In the genomic region with DNA sequence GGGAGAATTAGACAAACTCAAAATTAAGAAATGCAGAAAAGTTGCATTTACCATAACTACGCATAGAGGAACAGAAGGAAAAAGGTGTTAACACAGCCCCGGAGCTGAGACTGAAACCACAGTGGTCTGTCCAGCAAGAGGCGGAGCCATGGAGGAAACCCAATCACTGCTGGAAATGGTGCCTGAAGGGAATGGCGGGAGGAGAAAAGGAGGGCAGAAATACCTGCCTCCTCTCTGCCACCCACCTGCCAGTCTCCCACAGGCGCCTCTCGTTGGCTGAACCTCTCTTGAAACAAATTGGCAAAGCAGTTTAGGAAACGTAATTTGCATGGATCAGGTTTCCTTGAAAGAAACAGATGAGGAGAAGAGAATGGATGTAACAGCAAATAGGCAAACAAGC, we compare ENCODE assay signal across 19 cellular contexts. TPM values are rescaled to one million over a fixed set of nuclear protein-coding genes. Genes with fewer than 3 reads are reported as not detected.
DNase-seq lines count a peak whose midpoint lies in the region; ATAC-seq and TF ChIP-seq lines count a peak whose summit lies in the region.
"Had no signal": no experiment of that assay in that cellular context is flagged by ENCODE, and none has a peak within 500 bp of the region (broad histone marks: within the 10 kb centered on the region; RNA-seq: fewer than 3 reads in every experiment).

No MANE protein-coding gene starts in this region.

- ATAC-seq in HG02938 (IDR thresholded peaks at IDR 0.05; ENCODE audit: unreplicated experiment), result no peak
- ATAC-seq in activated CD8-positive, alpha-beta T cell treated with anti-CD3 and anti-CD28 coated beads for 36 hours, result no peak
- ATAC-seq: activated T-cell treated with anti-CD3 and anti-CD28 coated beads, Interleukin-2, amount 50 U/mL, for 72 hours; HCT116 had no signal

- H3K4me3 Mint-ChIP-seq in nephron, result peak overlapping the region in 2 of 3 experiments; percentile 2 to 3
- no peak overlapping the region for H3K4me3 Mint-ChIP-seq in activated CD8-positive, alpha-beta T cell treated with anti-CD3 and anti-CD28 coated beads for 36 hours
- H3K4me3 Mint-ChIP-seq: activated CD4-positive, alpha-beta T cell treated with anti-CD3 and anti-CD28 coated beads, Interleukin-2, amount 10 ng/mL, durations not matched to agents 24 days and 14 days; activated T-cell treated with anti-CD3 and anti-CD28 coated beads, Interleukin-2, amount 50 U/mL, for 72 hours; T-helper 1 cell treated with Interleukin-12 subunit alpha and Interleukin-12 subunit beta and Interleukin-4 antibody, amounts not matched to agents 30 μg/mL and 1 μg/mL, for 36 hours had no signal

- no peaks in the 10 kb centered on the region for H3K9me3 ChIP-seq in HEK293 (ENCODE audit: control insufficient read depth, insufficient read depth, low read depth, low read length)
- H3K9me3 ChIP-seq: adrenal gland had no signal

- H3K27ac ChIP-seq in HEK293 (ENCODE audit: extremely low read depth, low read depth, low read length) (no peak overlapping the region), VCaP (peak overlapping the region; percentile 54)
- H3K27ac ChIP-seq: adrenal gland, epithelial cell of prostate had no signal

- intact Hi-C loops in activated CD8-positive, alpha-beta T cell treated with anti-CD3 and anti-CD28 coated beads for 36 hours (cut with micrococcal nuclease), result loop anchor here (10.0 kb wide), 2 partner anchors 239 to 439 kb away; a partner anchor contains a TSS

- no peak overlapping the region for H3K27ac Mint-ChIP-seq in nephron
- H3K27ac Mint-ChIP-seq in activated CD8-positive, alpha-beta T cell treated with anti-CD3 and anti-CD28 coated beads for 36 hours, result no peak overlapping the region
- H3K27ac Mint-ChIP-seq: activated CD4-positive, alpha-beta T cell treated with anti-CD3 and anti-CD28 coated beads, Interleukin-2, amount 10 ng/mL, durations not matched to agents 24 days and 14 days; activated T-cell treated with anti-CD3 and anti-CD28 coated beads, Interleukin-2, amount 50 U/mL, for 72 hours; T-helper 1 cell treated with Interleukin-12 subunit alpha and Interleukin-12 subunit beta and Interleukin-4 antibody, amounts not matched to agents 30 μg/mL and 1 μg/mL, for 36 hours had no signal

- no peaks in the 10 kb centered on the region for H3K4me1 ChIP-seq in HEK293 (ENCODE audit: control insufficient read depth, insufficient read depth, low read length)

- H3K4me1 Mint-ChIP-seq in nephron, result no peaks in the 10 kb centered on the region
- H3K4me1 Mint-ChIP-seq in activated CD8-positive, alpha-beta T cell treated with anti-CD3 and anti-CD28 coated beads for 36 hours (ENCODE audit: low read depth), result peaks cover 25% of the 10 kb centered on the region

- no peak for TF ChIP-seq CTCF in HEK293 (tag by site-specific recombination; IDR thresholded peaks at IDR 0.05)
- no peak for TF ChIP-seq CTCF in VCaP (conservative IDR thresholded peaks at IDR 0.05)
- TF ChIP-seq CTCF in nephron (IDR thresholded peaks at IDR 0.05; ENCODE audit: unreplicated experiment in 3 of 3), result no peak
- TF ChIP-seq CTCF in activated CD8-positive, alpha-beta T cell treated with anti-CD3 and anti-CD28 coated beads for 36 hours (IDR thresholded peaks at IDR 0.05), result no peak

- CTCF ChIA-PET in HEK293 (lab: Yijun Ruan, JAX), result interaction anchor here (0.8 to 1.1 kb wide), 3 partner anchors 11 to 452 kb away, joined by 3 to 6 read pairs (median 4); no protein-coding TSS in a partner anchor
- CTCF ChIA-PET in activated CD8-positive, alpha-beta T cell treated with anti-CD3 and anti-CD28 coated beads for 36 hours (lab: Charles Lee), result interaction anchor here (1.9 kb wide), 1 partner anchor 24 kb away, joined by 7 read pairs; no protein-coding TSS in a partner anchor

- no peak overlapping the region for H3K4me3 ChIP-seq in HEK293 (ENCODE audit: low read depth, low read length)
- H3K4me3 ChIP-seq: adrenal gland had no signal

- no peaks in the 10 kb centered on the region for H3K9me3 Mint-ChIP-seq in nephron
- H3K9me3 Mint-ChIP-seq in activated CD8-positive, alpha-beta T cell treated with anti-CD3 and anti-CD28 coated beads for 36 hours, result no peaks in the 10 kb centered on the region
- H3K9me3 Mint-ChIP-seq: activated CD4-positive, alpha-beta T cell treated with anti-CD3 and anti-CD28 coated beads, Interleukin-2, amount 10 ng/mL, durations not matched to agents 24 days and 14 days; activated T-cell treated with anti-CD3 and anti-CD28 coated beads, Interleukin-2, amount 50 U/mL, for 72 hours; T-helper 1 cell treated with Interleukin-12 subunit alpha and Interleukin-12 subunit beta and Interleukin-4 antibody, amounts not matched to agents 30 μg/mL and 1 μg/mL, for 36 hours had no signal

- DNase-seq in NCI-H2107 (lab: John Stamatoyannopoulos, UW), result peak; percentile 49
- DNase-seq in MV-4-11 (lab: John Stamatoyannopoulos, UW), result no peak
- no peak for DNase-seq in activated CD8-positive, alpha-beta T cell treated with anti-CD3 and anti-CD28 coated beads for 36 hours
- DNase-seq: activated CD4-positive, alpha-beta T cell treated with anti-CD3 and anti-CD28 coated beads, Interleukin-2, amount 10 ng/mL, durations not matched to agents 24 days and 14 days; activated T-cell treated with anti-CD3 and anti-CD28 coated beads, Interleukin-2, amount 50 U/mL, for 72 hours; adrenal gland; Karpas-422; NCI-H446 treated with DMSO at 0.1 percent for 48 hours; posterior cingulate gyrus had no signal

- H3K36me3 Mint-ChIP-seq in nephron (ENCODE audit: low read depth), result no peaks in the 10 kb centered on the region
- H3K36me3 Mint-ChIP-seq in activated CD8-positive, alpha-beta T cell treated with anti-CD3 and anti-CD28 coated beads for 36 hours (ENCODE audit: low read depth), result no peaks in the 10 kb centered on the region

- H3K36me3 ChIP-seq in HEK293 (ENCODE audit: control insufficient read depth in 2 of 2, insufficient read depth in 1 of 2, low read length in 2 of 2), result no peaks in the 10 kb centered on the region
- H3K36me3 ChIP-seq: adrenal gland had no signal

- H3K27me3 Mint-ChIP-seq in nephron (ENCODE audit: low read depth), result peaks cover 8% of the 10 kb centered on the region
- no peaks in the 10 kb centered on the region for H3K27me3 Mint-ChIP-seq in activated CD8-positive, alpha-beta T cell treated with anti-CD3 and anti-CD28 coated beads for 36 hours

- POLR2A ChIA-PET in HEK293 (lab: Yijun Ruan, JAX), result no interaction called here
- POLR2A ChIA-PET in activated CD8-positive, alpha-beta T cell treated with anti-CD3 and anti-CD28 coated beads for 36 hours (lab: Charles Lee), result interaction anchor here (1.8 kb wide), 1 partner anchor 12 kb away, joined by 7 read pairs; a partner anchor contains a TSS

TF ChIP-seq in HEK293, 187 proteins besides CTCF, POLR2A, EP300 and RAD21:
- TF ChIP-seq ZNF677 (tag by site-specific recombination; IDR thresholded peaks at IDR 0.05) (no peak), KLF10 (tag by site-specific recombination; IDR thresholded peaks at IDR 0.05) (no peak)
- TF ChIP-seq, protein P1, sequence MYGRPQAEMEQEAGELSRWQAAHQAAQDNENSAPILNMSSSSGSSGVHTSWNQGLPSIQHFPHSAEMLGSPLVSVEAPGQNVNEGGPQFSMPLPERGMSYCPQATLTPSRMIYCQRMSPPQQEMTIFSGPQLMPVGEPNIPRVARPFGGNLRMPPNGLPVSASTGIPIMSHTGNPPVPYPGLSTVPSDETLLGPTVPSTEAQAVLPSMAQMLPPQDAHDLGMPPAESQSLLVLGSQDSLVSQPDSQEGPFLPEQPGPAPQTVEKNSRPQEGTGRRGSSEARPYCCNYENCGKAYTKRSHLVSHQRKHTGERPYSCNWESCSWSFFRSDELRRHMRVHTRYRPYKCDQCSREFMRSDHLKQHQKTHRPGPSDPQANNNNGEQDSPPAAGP (tag by site-specific recombination; IDR thresholded peaks at IDR 0.05), result no peak
- TF ChIP-seq, protein P2, sequence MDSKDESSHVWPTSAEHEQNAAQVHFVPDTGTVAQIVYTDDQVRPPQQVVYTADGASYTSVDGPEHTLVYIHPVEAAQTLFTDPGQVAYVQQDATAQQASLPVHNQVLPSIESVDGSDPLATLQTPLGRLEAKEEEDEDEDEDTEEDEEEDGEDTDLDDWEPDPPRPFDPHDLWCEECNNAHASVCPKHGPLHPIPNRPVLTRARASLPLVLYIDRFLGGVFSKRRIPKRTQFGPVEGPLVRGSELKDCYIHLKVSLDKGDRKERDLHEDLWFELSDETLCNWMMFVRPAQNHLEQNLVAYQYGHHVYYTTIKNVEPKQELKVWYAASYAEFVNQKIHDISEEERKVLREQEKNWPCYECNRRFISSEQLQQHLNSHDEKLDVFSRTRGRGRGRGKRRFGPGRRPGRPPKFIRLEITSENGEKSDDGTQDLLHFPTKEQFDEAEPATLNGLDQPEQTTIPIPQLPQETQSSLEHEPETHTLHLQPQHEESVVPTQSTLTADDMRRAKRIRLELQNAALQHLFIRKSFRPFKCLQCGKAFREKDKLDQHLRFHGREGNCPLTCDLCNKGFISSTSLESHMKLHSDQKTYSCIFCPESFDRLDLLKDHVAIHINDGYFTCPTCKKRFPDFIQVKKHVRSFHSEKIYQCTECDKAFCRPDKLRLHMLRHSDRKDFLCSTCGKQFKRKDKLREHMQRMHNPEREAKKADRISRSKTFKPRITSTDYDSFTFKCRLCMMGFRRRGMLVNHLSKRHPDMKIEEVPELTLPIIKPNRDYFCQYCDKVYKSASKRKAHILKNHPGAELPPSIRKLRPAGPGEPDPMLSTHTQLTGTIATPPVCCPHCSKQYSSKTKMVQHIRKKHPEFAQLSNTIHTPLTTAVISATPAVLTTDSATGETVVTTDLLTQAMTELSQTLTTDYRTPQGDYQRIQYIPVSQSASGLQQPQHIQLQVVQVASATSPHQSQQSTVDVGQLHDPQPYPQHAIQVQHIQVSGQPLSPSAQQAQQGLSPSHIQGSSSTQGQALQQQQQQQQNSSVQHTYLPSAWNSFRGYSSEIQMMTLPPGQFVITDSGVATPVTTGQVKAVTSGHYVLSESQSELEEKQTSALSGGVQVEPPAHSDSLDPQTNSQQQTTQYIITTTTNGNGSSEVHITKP (tag by site-specific recombination; IDR thresholded peaks at IDR 0.05), result 0 out of 2 replicates have a peak, but pooled peaks have one; percentile 3

RNA-seq across cellular contexts. Expression of a gene that starts 9.7 kb away (rescaled TPM):
- total RNA-seq in activated CD8-positive, alpha-beta T cell treated with anti-CD3 and anti-CD28 coated beads for 36 hours, result not detected
- total RNA-seq: activated CD4-positive, alpha-beta T cell treated with anti-CD3 and anti-CD28 coated beads, Interleukin-2, amount 10 ng/mL, durations not matched to agents 24 days and 14 days; activated T-cell treated with anti-CD3 and anti-CD28 coated beads, Interleukin-2, amount 50 U/mL, for 72 hours; adrenal gland; glomerular endothelial cell; kidney epithelial cell; RPMI7951 had no signal

RNA-seq across cellular contexts. Expression of a gene that starts 11.9 kb away (rescaled TPM):
- total RNA-seq in activated CD8-positive, alpha-beta T cell treated with anti-CD3 and anti-CD28 coated beads for 36 hours, result 10 to 100 TPM; 21.0 to 21.8 TPM
